In the genomic region with DNA sequence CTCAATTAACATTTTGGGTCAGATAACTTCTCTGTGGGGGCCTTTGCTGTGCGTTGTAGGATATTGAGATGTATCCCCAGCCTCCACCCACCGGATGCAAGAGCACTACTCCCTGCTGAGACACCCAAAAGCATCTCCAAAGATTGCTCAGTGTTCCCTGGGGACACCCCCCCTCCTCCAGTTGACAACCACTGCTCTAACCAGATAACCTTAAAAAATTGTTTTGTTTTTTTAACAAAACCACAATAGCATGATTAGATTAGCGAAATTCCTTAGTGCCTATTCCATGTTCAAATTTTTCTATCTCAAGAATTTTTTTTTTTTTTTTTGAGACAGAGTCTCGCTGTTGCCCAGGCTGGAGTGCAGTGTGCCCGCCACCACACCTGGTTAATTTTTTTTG, we compare ENCODE assay signal across 18 cellular contexts. TPM values are rescaled to one million over a fixed set of nuclear protein-coding genes. Genes with fewer than 3 reads are reported as not detected.
DNase-seq lines count a peak whose midpoint lies in the region; ATAC-seq, FAIRE-seq and TF ChIP-seq lines count a peak whose summit lies in the region.
"Had no signal": no experiment of that assay in that cellular context is flagged by ENCODE, and none has a peak within 500 bp of the region (broad histone marks: within the 10 kb centered on the region; RNA-seq: fewer than 3 reads in every experiment).

No MANE protein-coding gene starts in this region.

- peaks cover 37 to 71% (median 39%) of the 10 kb centered on the region in 3 donors for H3K4me1 Mint-ChIP-seq in CD8-positive, alpha-beta memory T cell
- H3K4me1 Mint-ChIP-seq in glutamatergic neuron (ENCODE audit: low read depth, unreplicated experiment), result peaks cover 20% of the 10 kb centered on the region
- peaks cover 37% of the 10 kb centered on the region for H3K4me1 Mint-ChIP-seq in activated CD8-positive, alpha-beta T cell treated with anti-CD3 and anti-CD28 coated beads for 36 hours (ENCODE audit: low read depth)

- POLR2A ChIA-PET in CD8-positive, alpha-beta memory T cell (lab: Charles Lee), result interaction anchor here (0.7 kb wide), 1 partner anchor 23 kb away, joined by 4 read pairs; no protein-coding TSS in a partner anchor
- POLR2A ChIA-PET in Panc1 (lab: Charles Lee), result no interaction called here
- POLR2A ChIA-PET in activated CD8-positive, alpha-beta T cell treated with anti-CD3 and anti-CD28 coated beads for 36 hours (lab: Charles Lee), result interaction anchor here (0.7 to 7.5 kb wide), 3 partner anchors 9 to 26 kb away, joined by 4 to 57 read pairs (median 6); no protein-coding TSS in a partner anchor

- H3K4me3 Mint-ChIP-seq in CD8-positive, alpha-beta memory T cell, result peak overlapping the region in 2 of 7 donors; percentile 36 to 59
- H3K4me3 Mint-ChIP-seq in glutamatergic neuron (ENCODE audit: unreplicated experiment), result peak overlapping the region; percentile 25
- no peak overlapping the region for H3K4me3 Mint-ChIP-seq in activated CD8-positive, alpha-beta T cell treated with anti-CD3 and anti-CD28 coated beads for 36 hours

- no peaks in the 10 kb centered on the region for H3K9me3 Mint-ChIP-seq in CD8-positive, alpha-beta memory T cell
- peaks cover 24% of the 10 kb centered on the region for H3K9me3 Mint-ChIP-seq in glutamatergic neuron (ENCODE audit: unreplicated experiment)
- H3K9me3 Mint-ChIP-seq in activated CD8-positive, alpha-beta T cell treated with anti-CD3 and anti-CD28 coated beads for 36 hours, result no peaks in the 10 kb centered on the region

- ATAC-seq in Panc1, result no peak
- ATAC-seq in activated CD8-positive, alpha-beta T cell treated with anti-CD3 and anti-CD28 coated beads for 36 hours, result no peak
- ATAC-seq: body of pancreas, psoas muscle had no signal

- no TSS peak for BruUV-seq in Panc1 (replicated peaks; lab: Mats Ljungman, UMichigan)

- TF ChIP-seq CTCF in Panc1 (IDR thresholded peaks at IDR 0.05) (no peak), glutamatergic neuron (IDR thresholded peaks at IDR 0.05; ENCODE audit: partially characterized antibody, unreplicated experiment) (no peak)
- TF ChIP-seq CTCF in activated CD8-positive, alpha-beta T cell treated with anti-CD3 and anti-CD28 coated beads for 36 hours (IDR thresholded peaks at IDR 0.05), result no peak

- no peaks in the 10 kb centered on the region for H3K9me3 ChIP-seq in CD8-positive, alpha-beta memory T cell (ENCODE audit: low read length)
- no peaks in the 10 kb centered on the region for H3K9me3 ChIP-seq in Panc1 (ENCODE audit: control insufficient read depth, insufficient read depth, low read depth, low read length)
- H3K9me3 ChIP-seq: body of pancreas, psoas muscle had no signal

- no peak overlapping the region for H3K27ac ChIP-seq in CD8-positive, alpha-beta memory T cell (ENCODE audit: low read depth, low read length)
- H3K27ac ChIP-seq in Panc1 (ENCODE audit: low read length), result peak overlapping the region; percentile 96
- H3K27ac ChIP-seq: psoas muscle had no signal

- H3K4me1 ChIP-seq in CD8-positive, alpha-beta memory T cell (ENCODE audit: insufficient read depth, low read length), result peaks cover 39% of the 10 kb centered on the region
- peaks cover 80% of the 10 kb centered on the region for H3K4me1 ChIP-seq in Panc1 (ENCODE audit: control insufficient read depth, insufficient read depth, low read length)

- CTCF ChIA-PET in CD8-positive, alpha-beta memory T cell (lab: Charles Lee), result no interaction called here
- CTCF ChIA-PET in Panc1 (lab: Charles Lee), result interaction anchor here (0.7 to 2.3 kb wide), 2 partner anchors 15 to 164 kb away, joined by 4 to 7 read pairs; no protein-coding TSS in a partner anchor
- CTCF ChIA-PET in activated CD8-positive, alpha-beta T cell treated with anti-CD3 and anti-CD28 coated beads for 36 hours (lab: Charles Lee), result interaction anchor here (1.2 to 2.2 kb wide), 4 partner anchors 10 to 31 kb away, joined by 3 to 8 read pairs (median 6); no protein-coding TSS in a partner anchor

- no peak for TF ChIP-seq POLR2A in GM12891 (IDR thresholded peaks at IDR 0.05; ENCODE audit: low read depth, low read length)

- H3K27ac Mint-ChIP-seq in CD8-positive, alpha-beta memory T cell, result peak overlapping the region in 6 of 8 donors; percentile 29 to 90 (median 64)
- H3K27ac Mint-ChIP-seq in glutamatergic neuron (ENCODE audit: unreplicated experiment), result peak overlapping the region; percentile 85
- H3K27ac Mint-ChIP-seq in activated CD8-positive, alpha-beta T cell treated with anti-CD3 and anti-CD28 coated beads for 36 hours, result no peak overlapping the region

- no peaks in the 10 kb centered on the region for H3K27me3 ChIP-seq in CD8-positive, alpha-beta memory T cell (ENCODE audit: insufficient read depth, low read length, poor library complexity, severe bottlenecking)
- H3K27me3 ChIP-seq in Panc1 (ENCODE audit: control insufficient read depth, insufficient read depth, low read length), result no peaks in the 10 kb centered on the region
- H3K27me3 ChIP-seq: body of pancreas had no signal

- H3K27me3 Mint-ChIP-seq in CD8-positive, alpha-beta memory T cell, result peaks cover 0 to 3% of the 10 kb centered on the region in 2 donors
- peaks cover 18% of the 10 kb centered on the region for H3K27me3 Mint-ChIP-seq in glutamatergic neuron (ENCODE audit: unreplicated experiment)
- no peaks in the 10 kb centered on the region for H3K27me3 Mint-ChIP-seq in activated CD8-positive, alpha-beta T cell treated with anti-CD3 and anti-CD28 coated beads for 36 hours

- in situ Hi-C loops in Panc1 (cut with HindIII; ENCODE audit: low pct_unique_long_range_greater_than_20kb, low sequenced_read_pairs), result no loop called here

- intact Hi-C loops in Panc1 (cut with micrococcal nuclease; ENCODE audit: unreplicated experiment), result no loop called here
- intact Hi-C loops in activated CD8-positive, alpha-beta T cell treated with anti-CD3 and anti-CD28 coated beads for 36 hours (cut with micrococcal nuclease), result no loop called here

- H3K36me3 Mint-ChIP-seq in CD8-positive, alpha-beta memory T cell, result peaks cover 0 to 71% (median 6%) of the 10 kb centered on the region in 3 donors
- H3K36me3 Mint-ChIP-seq in glutamatergic neuron (ENCODE audit: unreplicated experiment), result no peaks in the 10 kb centered on the region
- H3K36me3 Mint-ChIP-seq in activated CD8-positive, alpha-beta T cell treated with anti-CD3 and anti-CD28 coated beads for 36 hours (ENCODE audit: low read depth), result peaks cover 50% of the 10 kb centered on the region

- peaks cover 39% of the 10 kb centered on the region for H3K36me3 ChIP-seq in CD8-positive, alpha-beta memory T cell (ENCODE audit: insufficient read depth, low read length)
- peaks cover 21% of the 10 kb centered on the region for H3K36me3 ChIP-seq in Panc1 (ENCODE audit: control insufficient read depth, insufficient read depth, low read length)

- H3K4me3 ChIP-seq in CD8-positive, alpha-beta memory T cell (ENCODE audit: low read length), result no peak overlapping the region
- H3K4me3 ChIP-seq in Panc1 (ENCODE audit: low read depth in 2 of 2, low read length in 2 of 2), result no peak overlapping the region
- H3K4me3 ChIP-seq: body of pancreas, psoas muscle had no signal

- no peak for FAIRE-seq in GM12891 (lab: Jason Lieb, UNC)

- peak; percentile 94 for DNase-seq in A172 (ENCODE audit: low spot score)
- DNase-seq in CD8-positive, alpha-beta memory T cell, result no peak
- no peak for DNase-seq in Panc1 (ENCODE audit: low read depth, low spot score)
- no peak for DNase-seq in glutamatergic neuron
- DNase-seq in NCI-H526 (lab: John Stamatoyannopoulos, UW), result no peak
- DNase-seq in glomerular visceral epithelial cell (ENCODE audit: extremely low spot score), result no peak
- no peak for DNase-seq in activated CD8-positive, alpha-beta T cell treated with anti-CD3 and anti-CD28 coated beads for 36 hours
- DNase-seq in GM12891 (ENCODE audit: insufficient read length, low spot score), result no peak
- DNase-seq: activated CD4-positive, alpha-beta T cell treated with anti-CD3 and anti-CD28 coated beads, Interleukin-2, amount 50 U/mL, for 48 hours; activated effector memory CD4-positive, alpha-beta T cell treated with anti-CD3 and anti-CD28 coated beads, Interleukin-2, amount 50 U/mL, for 16 hours; body of pancreas; DMS53; foreskin melanocyte; MM.1S; NCI-H2081 treated with DMSO at 0.1 percent for 48 hours; NCI-H748 treated with DMSO at 0.1 percent for 48 hours; psoas muscle; stimulated activated CD4-positive, alpha-beta T cell treated with anti-CD3 and anti-CD28 coated beads, Interleukin-15, amount 100 ng/mL, for 24 hours had no signal

RNA-seq across cellular contexts. Expression of a gene that starts 2.6 kb away (rescaled TPM):
- 135 and 138 TPM in 2 replicates for total RNA-seq in A172 (2014; rRNA removed; shearing (Covaris generic))
- total RNA-seq in CD8-positive, alpha-beta memory T cell, result 10 to 100 TPM; 39.0 to 40.2 TPM
- polyA plus RNA-seq in CD8-positive, alpha-beta memory T cell, result 20.2 TPM
- total RNA-seq in Panc1 (2021; ENCODE audit: unreplicated experiment) (361 TPM), glutamatergic neuron (ENCODE audit: unreplicated experiment) (150 TPM)
- polyA plus RNA-seq in Panc1 (2012; ENCODE audit: insufficient read length), result 697 TPM
- total RNA-seq in activated CD8-positive, alpha-beta T cell treated with anti-CD3 and anti-CD28 coated beads for 36 hours, result 10 to 100 TPM; 36.2 to 37.7 TPM
- 23.4 TPM for polyA plus RNA-seq in GM12891 (2012; ENCODE audit: low read depth, missing spikeins)

RNA-seq across cellular contexts. Expression of a gene that starts 17.6 kb away (rescaled TPM):
- total RNA-seq in A172 (2014; rRNA removed; shearing (Covaris generic)), result 143 and 169 TPM in 2 replicates
- 100 to 1,000 TPM; 374 to 386 TPM for total RNA-seq in CD8-positive, alpha-beta memory T cell
- polyA plus RNA-seq in CD8-positive, alpha-beta memory T cell, result 9.5 TPM
- total RNA-seq in Panc1 (2021; ENCODE audit: unreplicated experiment), result 545 TPM
- 761 TPM for polyA plus RNA-seq in Panc1 (2012; ENCODE audit: insufficient read length)
- total RNA-seq in glutamatergic neuron (ENCODE audit: unreplicated experiment), result 216 TPM
- 100 to 1,000 TPM; 304 to 306 TPM for total RNA-seq in activated CD8-positive, alpha-beta T cell treated with anti-CD3 and anti-CD28 coated beads for 36 hours
- 150 TPM for polyA plus RNA-seq in GM12891 (2012; ENCODE audit: low read depth, missing spikeins)

RNA-seq across cellular contexts. Expression of a gene that starts 24.4 kb away (rescaled TPM):
- 2.6 and 6.0 TPM in 2 replicates for total RNA-seq in A172 (2014; rRNA removed; shearing (Covaris generic))
- total RNA-seq in CD8-positive, alpha-beta memory T cell, result 1 to 10 TPM; 2.0 to 2.2 TPM
- 0.54 TPM for polyA plus RNA-seq in CD8-positive, alpha-beta memory T cell
- total RNA-seq in Panc1 (2021; ENCODE audit: unreplicated experiment), result 47.8 TPM
- 101 TPM for polyA plus RNA-seq in Panc1 (2012; ENCODE audit: insufficient read length)
- 32.1 TPM for total RNA-seq in glutamatergic neuron (ENCODE audit: unreplicated experiment)
- total RNA-seq in activated CD8-positive, alpha-beta T cell treated with anti-CD3 and anti-CD28 coated beads for 36 hours, result 10 to 100 TPM in 1 of 2 experiments, 1 to 10 TPM in 1; 8.8 to 11.2 TPM
- polyA plus RNA-seq in GM12891 (2012; ENCODE audit: low read depth, missing spikeins), result 29.7 TPM

RNA-seq across cellular contexts. Expression of a gene that starts 29.0 kb away (rescaled TPM):
- 7.3 and 20.2 TPM in 2 replicates for total RNA-seq in A172 (2014; rRNA removed; shearing (Covaris generic))
- 10 to 100 TPM; 32.8 to 34.4 TPM for total RNA-seq in CD8-positive, alpha-beta memory T cell
- polyA plus RNA-seq in CD8-positive, alpha-beta memory T cell, result 23.4 TPM
- total RNA-seq in Panc1 (2021; ENCODE audit: unreplicated experiment) (39.0 TPM), glutamatergic neuron (ENCODE audit: unreplicated experiment) (31.0 TPM)
- polyA plus RNA-seq in Panc1 (2012; ENCODE audit: insufficient read length), result 42.2 TPM
- 10 to 100 TPM; 30.4 to 34.5 TPM for total RNA-seq in activated CD8-positive, alpha-beta T cell treated with anti-CD3 and anti-CD28 coated beads for 36 hours
- 47.3 TPM for polyA plus RNA-seq in GM12891 (2012; ENCODE audit: low read depth, missing spikeins)

RNA-seq across cellular contexts. Expression of a gene that starts 31.6 kb away (rescaled TPM):
- total RNA-seq in A172 (2014; rRNA removed; shearing (Covaris generic)), result 13.0 and 21.6 TPM in 2 replicates
- total RNA-seq in CD8-positive, alpha-beta memory T cell, result 10 to 100 TPM; 39.6 to 41.3 TPM
- 15.2 TPM for polyA plus RNA-seq in CD8-positive, alpha-beta memory T cell
- 58.0 TPM for total RNA-seq in Panc1 (2021; ENCODE audit: unreplicated experiment)
- polyA plus RNA-seq in Panc1 (2012; ENCODE audit: insufficient read length), result 91.5 TPM
- 43.6 TPM for total RNA-seq in glutamatergic neuron (ENCODE audit: unreplicated experiment)
- total RNA-seq in activated CD8-positive, alpha-beta T cell treated with anti-CD3 and anti-CD28 coated beads for 36 hours, result 10 to 100 TPM; 24.8 to 26.2 TPM
- polyA plus RNA-seq in GM12891 (2012; ENCODE audit: low read depth, missing spikeins), result 23.7 TPM
